In genomic region chr4:84985952-84986351, GRCh38 we compare ENCODE assay signal across 2 cellular contexts.
A peak's percentile ranks its signal among the peaks of the same experiment; 100 is the strongest.
TF ChIP-seq lines count a peak whose summit lies in the region.

No MANE protein-coding gene starts in this region.

TF ChIP-seq in HCT116, 20 proteins besides CTCF, POLR2A, EP300 and RAD21 (continued from another document):
- TF ChIP-seq MAX (IDR thresholded peaks at IDR 0.05) = peak; percentile 11; the same call in 1 of the 2 replicates
- peak; percentile 85 for TF ChIP-seq FOSL1 (IDR thresholded peaks at IDR 0.05; ENCODE audit: low read depth)
- TF ChIP-seq SP1 (IDR thresholded peaks at IDR 0.05; ENCODE audit: low read depth) = peak; percentile 42
- no peak for TF ChIP-seq ELF1 (IDR thresholded peaks at IDR 0.05; ENCODE audit: borderline replicate concordance, low read depth)
- TF ChIP-seq JUND (IDR thresholded peaks at IDR 0.05) = peak; percentile 49

TF ChIP-seq in GM12891, 5 proteins besides CTCF, POLR2A, EP300 and RAD21 (continued from another document):
- TF ChIP-seq POU2F2 (IDR thresholded peaks at IDR 0.05; ENCODE audit: low read depth, low read length) = no peak
- TF ChIP-seq POLR2AphosphoS5 (IDR thresholded peaks at IDR 0.05; ENCODE audit: low read depth, low read length) = no peak
- no peak for TF ChIP-seq TAF1 (IDR thresholded peaks at IDR 0.05; ENCODE audit: low read depth, low read length)
TF ChIP-seq in GM12891: peak in this region for 0.
